In genomic region chr7:47392241-47392759, GRCh38 we compare ENCODE assay signal across 11 cellular contexts.
A peak's percentile ranks its signal among the peaks of the same experiment; 100 is the strongest.
DNase-seq lines count a peak whose midpoint lies in the region; ATAC-seq and TF ChIP-seq lines count a peak whose summit lies in the region.
"Had no signal": no experiment of that assay in that cellular context is flagged by ENCODE, and none has a peak within 500 bp of the region (broad histone marks: within the 10 kb centered on the region; RNA-seq: fewer than 3 reads in every experiment).

No MANE protein-coding gene starts in this region.

- peak; percentile 80 to 91 (median 84) for ATAC-seq in heart right ventricle
- no peak for ATAC-seq in GM18520 (IDR thresholded peaks at IDR 0.05; ENCODE audit: unreplicated experiment)

- 72 to 76% methylated on average over 17 of the region's 17 CpGs for WGBS in heart right ventricle, 2 donors

- no peak overlapping the region for H3K27ac ChIP-seq in heart right ventricle

- intact Hi-C loops in heart right ventricle (cut with DNase I): loop anchor here in 1 of 10 donors (10.0 kb wide), 2 partner anchors 57 to 127 kb away; no protein-coding TSS in a partner anchor

- peaks cover 0 to 89% (median 28%) of the 10 kb centered on the region in 9 donors for H3K36me3 ChIP-seq in heart right ventricle

- TF ChIP-seq CTCF in AG09319 (IDR thresholded peaks at IDR 0.05; ENCODE audit: low read depth, low read length): peak; percentile 73
- peak; percentile 83 for TF ChIP-seq CTCF in astrocyte of the spinal cord (IDR thresholded peaks at IDR 0.05; ENCODE audit: low read depth, low read length)
- TF ChIP-seq CTCF in heart right ventricle (IDR thresholded peaks at IDR 0.05): peak; percentile 9 to 58 (median 37)

- peaks cover 0 to 11% (median 6%) of the 10 kb centered on the region in 9 donors for H3K4me1 ChIP-seq in heart right ventricle

- in situ Hi-C loops in astrocyte of the spinal cord (cut with HindIII; ENCODE audit: low sequenced_read_pairs): no loop called here

- DNase-seq in AG09319 (ENCODE audit: extremely low read depth, low read depth): peak; percentile 78
- peak; percentile 98 for DNase-seq in astrocyte of the spinal cord (ENCODE audit: low read depth, low spot score)
- DNase-seq in heart right ventricle: peak; percentile 53 to 76
- peak; percentile 31 for DNase-seq in pons (ENCODE audit: low spot score)
- DNase-seq in HK-2 (ENCODE audit: unreplicated experiment): no peak
- DNase-seq in DMS 273 treated with DMSO at 0.1 percent for 48 hours (lab: John Stamatoyannopoulos, UW): no peak
- no peak for DNase-seq in NCI-H1092 (lab: John Stamatoyannopoulos, UW)
- DNase-seq: activated CD4-positive, CD25-positive, alpha-beta regulatory T cell; effector memory CD4-positive, alpha-beta T cell; NCI-H226 had no signal

- H3K9me3 ChIP-seq in heart right ventricle: peaks cover 0 to 4% (median 0%) of the 10 kb centered on the region in 11 donors

- H3K4me3 ChIP-seq in astrocyte of the spinal cord (ENCODE audit: low read depth, low read length) (no peak overlapping the region), heart right ventricle (no peak overlapping the region)

- H3K27me3 ChIP-seq in heart right ventricle: no peaks in the 10 kb centered on the region

Comparison
In these comparisons a context has a peak if more than half of its experiments do, and no peak if none do; other contexts are left out.
1. DNase-seq: peak in AG09319 (single experiment), astrocyte of the spinal cord (single experiment), heart right ventricle (2 of 2) and pons (single experiment); none in HK-2 (single experiment), DMS 273 treated with DMSO at 0.1 percent for 48 hours (single experiment) and NCI-H1092 (single experiment).
2. Peak in every context shown above with its lines, with median percentiles within 50 percentile points of each other: CTCF ChIP-seq.